In genomic region chr1:1057769-1058087, GRCh38 we compare ENCODE assay signal across 1 cellular context.
TF ChIP-seq lines count a peak whose summit lies in the region.
"Not testable (repeated sequence)": the region's sequence is repeated elsewhere in the genome, so short reads cannot be mapped to it uniquely, and the experiment has no call there.

No MANE protein-coding gene starts in this region.

TF ChIP-seq in K562, 482 proteins besides CTCF, POLR2A, EP300 and RAD21:
- TF ChIP-seq RHOXF2B (CRISPR knock-in tag; conservative IDR thresholded peaks at IDR 0.05): 0 out of 2 replicates have a peak, but pooled peaks have one; percentile 23
- peak; percentile 41 for TF ChIP-seq EGR1 (conservative IDR thresholded peaks at IDR 0.05)
- peak; percentile 27; the same call in 1 of the 2 replicates for TF ChIP-seq ARID1B (IDR thresholded peaks at IDR 0.05)
- TF ChIP-seq CEBPG (CRISPR knock-in tag; IDR thresholded peaks at IDR 0.05): not testable (repeated sequence)
- TF ChIP-seq CEBPG (tag; conservative IDR thresholded peaks at IDR 0.05 in 1 of 2, IDR thresholded peaks at IDR 0.05 in 1 of 2): peak; percentile 21 to 76; a peak in 2 of 4 replicates
- TF ChIP-seq CBFA2T3 (IDR thresholded peaks at IDR 0.05): peak; percentile 59
- peak; percentile 64 for TF ChIP-seq CEBPB (tag; IDR thresholded peaks at IDR 0.05)
TF ChIP-seq in K562: peak in this region for 6; not testable (repeated sequence) for 476.
